ENCODE assay signal across 1 cellular context in genomic region chr20:47823941-47824340, GRCh38. TPM values are rescaled to one million over a fixed set of nuclear protein-coding genes. Genes with fewer than 3 reads are reported as not detected.
"Had no signal": no experiment of that assay in that cellular context is flagged by ENCODE, and none has a peak within 500 bp of the region (broad histone marks: within the 10 kb centered on the region; RNA-seq: fewer than 3 reads in every experiment).

No MANE protein-coding gene starts in this region.

RNA-seq across cellular contexts. Expression of gene SULF2, which starts 38.7 kb away (rescaled TPM):
- polyA plus RNA-seq: K562 had no signal
